ENCODE assay signal across 9 cellular contexts in the genomic region with DNA sequence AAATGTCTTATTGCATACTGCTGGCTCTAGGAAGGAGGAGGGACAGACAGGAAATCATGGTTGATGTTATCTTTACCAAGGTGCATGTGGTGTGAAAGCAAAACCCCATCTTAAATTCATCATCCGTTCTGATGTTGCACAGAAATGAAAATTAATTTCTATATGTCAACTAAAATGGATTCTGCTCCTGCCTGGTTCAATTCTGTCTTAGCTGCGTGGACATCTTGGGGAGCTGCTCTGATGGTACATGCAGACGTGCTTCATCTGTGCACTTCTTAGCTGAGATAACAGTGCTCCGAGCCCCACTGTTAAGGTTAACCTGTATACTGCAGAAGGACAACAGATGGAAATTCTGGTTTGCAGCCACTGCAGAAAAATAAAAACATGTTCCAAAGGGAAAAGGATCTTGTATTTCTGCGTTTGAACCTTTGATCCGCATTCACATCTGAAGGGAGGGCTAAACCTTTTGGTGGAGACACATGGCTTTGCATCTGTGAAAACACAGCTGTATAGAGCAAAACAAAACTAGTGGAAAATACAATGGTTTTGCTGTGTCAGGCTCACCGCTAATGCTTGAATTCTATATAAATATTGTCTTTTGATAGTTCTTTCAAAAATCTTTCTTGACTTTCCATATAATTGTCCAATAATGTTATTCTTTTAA. TPM values are rescaled to one million over a fixed set of nuclear protein-coding genes. Genes with fewer than 3 reads are reported as not detected.
DNase-seq lines count a peak whose midpoint lies in the region; ATAC-seq and TF ChIP-seq lines count a peak whose summit lies in the region.
"Had no signal": no experiment of that assay in that cellular context is flagged by ENCODE, and none has a peak within 500 bp of the region (broad histone marks: within the 10 kb centered on the region; RNA-seq: fewer than 3 reads in every experiment).

No MANE protein-coding gene starts in this region.

- H3K36me3 Mint-ChIP-seq in T-helper 1 cell treated with Interleukin-12 subunit alpha and Interleukin-12 subunit beta and Interleukin-4 antibody, amounts not matched to agents 30 μg/mL and 1 μg/mL, for 36 hours (ENCODE audit: low read depth) = no peaks in the 10 kb centered on the region
- H3K36me3 Mint-ChIP-seq in stimulated activated memory B cell treated with anti-CD40 and anti-IgM and Interleukin-4, amounts not matched to agents 10 μg/mL and 1 μg/mL and 100 μg/mL, for 72 hours = no peaks in the 10 kb centered on the region

- peak overlapping the region; percentile 82 for H3K27ac Mint-ChIP-seq in T-helper 1 cell treated with Interleukin-12 subunit alpha and Interleukin-12 subunit beta and Interleukin-4 antibody, amounts not matched to agents 30 μg/mL and 1 μg/mL, for 36 hours
- H3K27ac Mint-ChIP-seq in stimulated activated memory B cell treated with anti-CD40 and anti-IgM and Interleukin-4, amounts not matched to agents 10 μg/mL and 1 μg/mL and 100 μg/mL, for 72 hours = no peak overlapping the region

- no peaks in the 10 kb centered on the region for H3K9me3 Mint-ChIP-seq in T-helper 1 cell treated with Interleukin-12 subunit alpha and Interleukin-12 subunit beta and Interleukin-4 antibody, amounts not matched to agents 30 μg/mL and 1 μg/mL, for 36 hours
- no peaks in the 10 kb centered on the region for H3K9me3 Mint-ChIP-seq in stimulated activated memory B cell treated with anti-CD40 and anti-IgM and Interleukin-4, amounts not matched to agents 10 μg/mL and 1 μg/mL and 100 μg/mL, for 72 hours

- peaks cover 37% of the 10 kb centered on the region for H3K4me1 ChIP-seq in ectodermal cell (ENCODE audit: control insufficient read depth, insufficient read depth, low read length)

- peak overlapping the region; percentile 95 for H3K27ac ChIP-seq in ectodermal cell (ENCODE audit: insufficient read depth, low read depth, low read length, poor library complexity, severe bottlenecking)

- DNase-seq in activated T-cell treated with anti-CD3 and anti-CD28 coated beads for 1 hour (ENCODE audit: low read depth) = peak; percentile 11
- no peak for DNase-seq in activated T-cell treated with anti-CD3 and anti-CD28 coated beads for 4 hours
- no peak for DNase-seq in amygdala (lab: John Stamatoyannopoulos, UW)
- DNase-seq in HCEC 1CT = no peak
- no peak for DNase-seq in omental fat pad (ENCODE audit: low spot score)

- no peaks in the 10 kb centered on the region for H3K27me3 ChIP-seq in ectodermal cell (ENCODE audit: control insufficient read depth, insufficient read depth, low read length, poor library complexity, severe bottlenecking)

- H3K4me3 Mint-ChIP-seq in T-helper 1 cell treated with Interleukin-12 subunit alpha and Interleukin-12 subunit beta and Interleukin-4 antibody, amounts not matched to agents 30 μg/mL and 1 μg/mL, for 36 hours = peak overlapping the region; percentile 42
- H3K4me3 Mint-ChIP-seq in stimulated activated memory B cell treated with anti-CD40 and anti-IgM and Interleukin-4, amounts not matched to agents 10 μg/mL and 1 μg/mL and 100 μg/mL, for 72 hours = peak overlapping the region; percentile 36

- H3K9me3 ChIP-seq in ectodermal cell (ENCODE audit: control insufficient read depth, low read length) = no peaks in the 10 kb centered on the region
- H3K9me3 ChIP-seq: BLaER1 treated with 17β-estradiol and CSF1 and Interleukin-3, amounts not matched to agents 10 nM and 100 nM had no signal

- WGBS in ectodermal cell, 2 experiments = 58 to 66% methylated on average over 6 to 7 of the region's 7 CpGs

- H3K27me3 Mint-ChIP-seq in T-helper 1 cell treated with Interleukin-12 subunit alpha and Interleukin-12 subunit beta and Interleukin-4 antibody, amounts not matched to agents 30 μg/mL and 1 μg/mL, for 36 hours (ENCODE audit: low read depth) = peaks cover 26% of the 10 kb centered on the region
- H3K27me3 Mint-ChIP-seq in stimulated activated memory B cell treated with anti-CD40 and anti-IgM and Interleukin-4, amounts not matched to agents 10 μg/mL and 1 μg/mL and 100 μg/mL, for 72 hours = no peaks in the 10 kb centered on the region

- no peak for ATAC-seq in stimulated activated memory B cell treated with anti-CD40 and anti-IgM and Interleukin-4, amounts not matched to agents 10 μg/mL and 1 μg/mL and 100 μg/mL, for 72 hours
- ATAC-seq in omental fat pad (ENCODE audit: low FRiP score) = no peak

- peak overlapping the region; percentile 50 for H3K4me3 ChIP-seq in ectodermal cell (ENCODE audit: insufficient read depth, low read depth, low read length)

- TF ChIP-seq CTCF in omental fat pad (IDR thresholded peaks at IDR 0.05) = no peak

- no peaks in the 10 kb centered on the region for H3K36me3 ChIP-seq in ectodermal cell (ENCODE audit: control insufficient read depth, insufficient read depth, low read length)
- H3K36me3 ChIP-seq: BLaER1 treated with 17β-estradiol and CSF1 and Interleukin-3, amounts not matched to agents 10 nM and 100 nM had no signal

- H3K4me1 Mint-ChIP-seq in T-helper 1 cell treated with Interleukin-12 subunit alpha and Interleukin-12 subunit beta and Interleukin-4 antibody, amounts not matched to agents 30 μg/mL and 1 μg/mL, for 36 hours (ENCODE audit: low read depth) = peaks cover 37% of the 10 kb centered on the region
- peaks cover 23% of the 10 kb centered on the region for H3K4me1 Mint-ChIP-seq in stimulated activated memory B cell treated with anti-CD40 and anti-IgM and Interleukin-4, amounts not matched to agents 10 μg/mL and 1 μg/mL and 100 μg/mL, for 72 hours

RNA-seq across cellular contexts. Expression of a gene that starts 50.5 kb away (rescaled TPM):
- 17.6 TPM for polyA plus RNA-seq in ectodermal cell (2013, experiment 1 of 4)
- 19.5 TPM for polyA plus RNA-seq in ectodermal cell (2013, experiment 2 of 4)
- polyA plus RNA-seq in ectodermal cell (2013, experiment 3 of 4) = 16.0 TPM
- 15.4 TPM for polyA plus RNA-seq in ectodermal cell (2013, experiment 4 of 4)
- total RNA-seq in omental fat pad = 1 to 10 TPM; 2.2 to 7.7 (median 4.4) TPM
